23 cellular contexts compared by ENCODE assay signal in genomic region chr9:135189497-135189896, GRCh38.
"Had no signal": no experiment of that assay in that cellular context is flagged by ENCODE, and none has a peak within 500 bp of the region (broad histone marks: within the 10 kb centered on the region; RNA-seq: fewer than 3 reads in every experiment).

No MANE protein-coding gene starts in this region.

- ATAC-seq: effector memory CD8-positive, alpha-beta T cell; esophagus mucosa; foreskin keratinocyte; gastrocnemius medialis; heart left ventricle; heart right ventricle had no signal

- H3K36me3 ChIP-seq: colonic mucosa, esophagus muscularis mucosa, esophagus squamous epithelium, gastrocnemius medialis, heart left ventricle, heart right ventricle had no signal

- H3K27ac ChIP-seq: colonic mucosa, coronary artery, dorsolateral prefrontal cortex, epithelial cell of prostate, esophagus muscularis mucosa, esophagus squamous epithelium, foreskin keratinocyte, gastrocnemius medialis, heart left ventricle, heart right ventricle had no signal

- H3K9me3 ChIP-seq: colonic mucosa, esophagus muscularis mucosa, esophagus squamous epithelium, gastrocnemius medialis, heart left ventricle, heart right ventricle had no signal

- H3K27me3 ChIP-seq: colonic mucosa, foreskin keratinocyte had no signal

- H3K4me1 ChIP-seq: colonic mucosa, foreskin keratinocyte, gastrocnemius medialis had no signal

- DNase-seq: colonic mucosa; cortex of kidney; dermis blood vessel endothelial cell; dorsolateral prefrontal cortex; effector CD4-positive, alpha-beta T cell; effector CD8-positive, alpha-beta T cell; effector memory CD4-positive, alpha-beta T cell; effector memory CD8-positive, alpha-beta T cell; endodermal cell; erythroblast; esophagus squamous epithelium; foreskin fibroblast; foreskin keratinocyte; foreskin melanocyte; gastrocnemius medialis; glutamatergic neuron; head of caudate nucleus; heart left ventricle; heart right ventricle had no signal

- H3K4me3 ChIP-seq: colonic mucosa, coronary artery, dorsolateral prefrontal cortex, esophagus muscularis mucosa, esophagus squamous epithelium, gastrocnemius medialis, heart left ventricle, heart right ventricle had no signal
